Comparison of ENCODE assay signal across 10 cellular contexts in genomic region chr18:80175451-80176235, GRCh38.
DNase-seq lines count a peak whose midpoint lies in the region; TF ChIP-seq lines count a peak whose summit lies in the region.
"Had no signal": no experiment of that assay in that cellular context is flagged by ENCODE, and none has a peak within 500 bp of the region (broad histone marks: within the 10 kb centered on the region; RNA-seq: fewer than 3 reads in every experiment).

No MANE protein-coding gene starts in this region.

- no peak overlapping the region for H3K18ac ChIP-seq in mesendoderm (ENCODE audit: low read length)

- H3K4me1 ChIP-seq in testis: no peaks in the 10 kb centered on the region
- no peaks in the 10 kb centered on the region for H3K4me1 ChIP-seq in mesendoderm (ENCODE audit: control insufficient read depth, low read depth, low read length)

- H3K23ac ChIP-seq in mesendoderm (ENCODE audit: low read length): no peak overlapping the region

- intact Hi-C loops in testis (cut with DNase I; ENCODE audit: low total_unique reads): no loop called here

- H3K56ac ChIP-seq in mesendoderm (ENCODE audit: low read length): no peak overlapping the region

- H3K4me3 ChIP-seq in testis (no peak overlapping the region), mesendoderm (ENCODE audit: low read length) (no peak overlapping the region)

- H2BK5ac ChIP-seq in mesendoderm (ENCODE audit: low read length): no peak overlapping the region

- H2AK5ac ChIP-seq in mesendoderm (ENCODE audit: low read length): no peak overlapping the region

- no peaks in the 10 kb centered on the region for H3K9me3 ChIP-seq in testis

- no peak overlapping the region for H2BK15ac ChIP-seq in mesendoderm (replicated peaks; ENCODE audit: low read depth)

- 85 to 91% methylated on average over 18 of the region's 18 CpGs for WGBS in testis, 2 donors
- no CpG with 5 or more reads among the region's 18 CpGs for WGBS in mesendoderm (ENCODE audit: extremely low coverage, insufficient coverage, low lambda C conversion rate)

- no peak overlapping the region for H3K4ac ChIP-seq in mesendoderm (ENCODE audit: low read depth, low read length)

- H2BK120ac ChIP-seq in mesendoderm (ENCODE audit: low read depth, low read length): no peak overlapping the region

- no peak overlapping the region for H4K8ac ChIP-seq in mesendoderm (ENCODE audit: low read depth, low read length)

- DNase-seq in stimulated activated CD4-positive, alpha-beta T cell treated with anti-CD3 and anti-CD28 coated beads, Interleukin-1b, Interleukin-23, amount 100 ng/mL, for 48 hours: peak; percentile 28
- DNase-seq in stimulated activated CD4-positive, alpha-beta T cell treated with anti-CD3 and anti-CD28 coated beads, Interleukin-2, amount 100 ng/mL, for 48 hours: no peak
- DNase-seq in activated T-cell treated with anti-CD3 and anti-CD28 coated beads, Interleukin-2, amount 50 U/mL, for 48 hours: peak; percentile 37 to 58
- DNase-seq in mucosa of gallbladder (ENCODE audit: low spot score) (peak; percentile 26), iPS-NIHi7 (ENCODE audit: extremely low spot score) (no peak), testis (no peak), SIG-M5 treated with dmso at 0.1 percent for 504 hours (lab: John Stamatoyannopoulos, UW; ENCODE audit: unreplicated experiment) (no peak), mesendoderm (no peak)
- DNase-seq: glutamatergic neuron, NCI-H748 treated with DMSO at 0.1 percent for 48 hours had no signal

- H3K27ac ChIP-seq in testis (no peak overlapping the region), mesendoderm (ENCODE audit: low read depth, low read length) (no peak overlapping the region)

- no peaks in the 10 kb centered on the region for H3K79me2 ChIP-seq in mesendoderm (ENCODE audit: control insufficient read depth, insufficient read depth, low read length)

- H3K36me3 ChIP-seq in testis (ENCODE audit: low read depth, missing control alignments) (no peaks in the 10 kb centered on the region), mesendoderm (ENCODE audit: control insufficient read depth, insufficient read depth, low read length) (no peaks in the 10 kb centered on the region)

- TF ChIP-seq CTCF in testis (IDR thresholded peaks at IDR 0.05): no peak

- no peak overlapping the region for H4K5ac ChIP-seq in mesendoderm (ENCODE audit: low read length)

- no peak overlapping the region for H3K9ac ChIP-seq in mesendoderm (ENCODE audit: low read length)

- no peaks in the 10 kb centered on the region for H3K79me1 ChIP-seq in mesendoderm (ENCODE audit: low read length)

- TF ChIP-seq POLR2A in testis (IDR thresholded peaks at IDR 0.05): no peak

- H3K4me2 ChIP-seq in mesendoderm (ENCODE audit: low read length): no peak overlapping the region

- H3K27me3 ChIP-seq in testis (no peaks in the 10 kb centered on the region), mesendoderm (ENCODE audit: insufficient read depth, low read length, poor library complexity) (no peaks in the 10 kb centered on the region)

Comparison
In these comparisons a context has a peak if more than half of its experiments do, and no peak if none do; other contexts are left out.
1. DNase-seq: peak in stimulated activated CD4-positive, alpha-beta T cell treated with anti-CD3 and anti-CD28 coated beads, Interleukin-1b, Interleukin-23, amount 100 ng/mL, for 48 hours (single experiment), activated T-cell treated with anti-CD3 and anti-CD28 coated beads, Interleukin-2, amount 50 U/mL, for 48 hours (2 of 2) and mucosa of gallbladder (single experiment); none in stimulated activated CD4-positive, alpha-beta T cell treated with anti-CD3 and anti-CD28 coated beads, Interleukin-2, amount 100 ng/mL, for 48 hours (0 of 2), iPS-NIHi7 (single experiment), testis (single experiment), SIG-M5 treated with dmso at 0.1 percent for 504 hours (single experiment) and mesendoderm (single experiment).